Comparison of ENCODE assay signal across 1 cellular context in genomic region chr10:52216852-52217251, GRCh38.
TF ChIP-seq lines count a peak whose summit lies in the region.

No MANE protein-coding gene starts in this region.

TF ChIP-seq in HEK293, 187 proteins besides CTCF, POLR2A, EP300 and RAD21 (continued from another document):
- TF ChIP-seq ZNF274 (IDR thresholded peaks at IDR 0.05; ENCODE audit: low read length) (no peak), ZNF274 (tag by site-specific recombination; IDR thresholded peaks at IDR 0.05; ENCODE audit: borderline replicate concordance) (no peak), ZNF362 (tag by site-specific recombination; IDR thresholded peaks at IDR 0.05) (no peak), ZSCAN16 (tag by site-specific recombination; IDR thresholded peaks at IDR 0.05) (no peak), ZNF670 (tag by site-specific recombination; IDR thresholded peaks at IDR 0.05; ENCODE audit: low read depth) (no peak), ZNF558 (tag by site-specific recombination; IDR thresholded peaks at IDR 0.05) (no peak), ZNF239 (tag by site-specific recombination; IDR thresholded peaks at IDR 0.05) (no peak), ZNF777 (tag by site-specific recombination; IDR thresholded peaks at IDR 0.05; ENCODE audit: borderline replicate concordance) (no peak), TCF7L2 (IDR thresholded peaks at IDR 0.05; ENCODE audit: borderline replicate concordance, low read depth, low read length) (no peak), MZF1 (tag by site-specific recombination; IDR thresholded peaks at IDR 0.05; ENCODE audit: borderline replicate concordance) (peak; percentile 44; the same call in 1 of the 2 replicates)
